ENCODE assay signal across 1 cellular context in genomic region chr9:90333226-90333625, GRCh38.
TF ChIP-seq lines count a peak whose summit lies in the region.

No MANE protein-coding gene starts in this region.

TF ChIP-seq in SK-N-SH treated with all-trans-retinoic acid at 6 μM for 48 hours, 23 proteins besides CTCF, POLR2A, EP300 and RAD21 (continued from another document):
- TF ChIP-seq, protein P1, sequence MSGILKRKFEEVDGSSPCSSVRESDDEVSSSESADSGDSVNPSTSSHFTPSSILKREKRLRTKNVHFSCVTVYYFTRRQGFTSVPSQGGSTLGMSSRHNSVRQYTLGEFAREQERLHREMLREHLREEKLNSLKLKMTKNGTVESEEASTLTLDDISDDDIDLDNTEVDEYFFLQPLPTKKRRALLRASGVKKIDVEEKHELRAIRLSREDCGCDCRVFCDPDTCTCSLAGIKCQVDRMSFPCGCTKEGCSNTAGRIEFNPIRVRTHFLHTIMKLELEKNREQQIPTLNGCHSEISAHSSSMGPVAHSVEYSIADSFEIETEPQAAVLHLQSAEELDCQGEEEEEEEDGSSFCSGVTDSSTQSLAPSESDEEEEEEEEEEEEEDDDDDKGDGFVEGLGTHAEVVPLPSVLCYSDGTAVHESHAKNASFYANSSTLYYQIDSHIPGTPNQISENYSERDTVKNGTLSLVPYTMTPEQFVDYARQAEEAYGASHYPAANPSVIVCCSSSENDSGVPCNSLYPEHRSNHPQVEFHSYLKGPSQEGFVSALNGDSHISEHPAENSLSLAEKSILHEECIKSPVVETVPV (CRISPR knock-in tag; IDR thresholded peaks at IDR 0.05) = no peak
- TF ChIP-seq ZNF565 (CRISPR knock-in tag; conservative IDR thresholded peaks at IDR 0.05; ENCODE audit: low read depth) (no peak), ISL1 (CRISPR knock-in tag; IDR thresholded peaks at IDR 0.05) (peak; percentile 35; the same call in 1 of the 2 replicates)
